ENCODE assay signal across 20 cellular contexts in the genomic region with DNA sequence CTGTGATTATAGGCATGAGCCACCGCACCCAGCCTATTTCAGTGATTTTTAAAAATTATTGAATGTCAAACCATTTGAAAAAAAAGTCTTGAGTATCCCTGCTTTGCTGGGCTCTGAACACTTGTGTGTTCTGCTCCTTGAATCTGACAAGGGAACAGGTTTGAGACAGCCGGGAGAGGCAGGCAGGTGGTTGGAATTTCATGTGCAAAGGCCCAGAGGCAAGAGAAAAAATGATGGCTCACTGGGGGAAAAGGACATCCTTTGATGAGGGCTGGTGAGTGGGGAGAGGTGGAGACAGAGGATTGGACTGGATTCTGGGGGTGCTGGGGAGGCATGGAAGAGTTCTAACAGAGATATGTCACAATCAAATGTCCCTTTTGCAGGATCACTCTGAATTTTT. TPM values are rescaled to one million over a fixed set of nuclear protein-coding genes. Genes with fewer than 3 reads are reported as not detected.
DNase-seq lines count a peak whose midpoint lies in the region; ATAC-seq and TF ChIP-seq lines count a peak whose summit lies in the region.
"Had no signal": no experiment of that assay in that cellular context is flagged by ENCODE, and none has a peak within 500 bp of the region (broad histone marks: within the 10 kb centered on the region; RNA-seq: fewer than 3 reads in every experiment).

No MANE protein-coding gene starts in this region.

- H2BK5ac ChIP-seq in trophoblast cell (ENCODE audit: low read depth, low read length, poor library complexity) = peak overlapping the region; percentile 61

- DNase-seq in heart right ventricle (no peak), Right ventricle myocardium superior (no peak), trophoblast cell (peak; percentile 63 to 76), uterus (no peak), ecto neural progenitor cell (ENCODE audit: low spot score) (no peak)
- DNase-seq in central memory CD4-positive, alpha-beta T cell = no peak
- DNase-seq: activated CD4-positive, alpha-beta T cell treated with anti-CD3 and anti-CD28 coated beads, Interleukin-2, amount 50 U/mL, for 1 hour; activated naive CD8-positive, alpha-beta T cell treated with anti-CD3 and anti-CD28 coated beads, Interleukin-2, amount 10 ng/mL, durations not matched to agents 7 days and 5 days; activated T-cell treated with anti-CD3 and anti-CD28 coated beads, Interleukin-2, amount 50 U/mL, for 4 hours; CD4-positive, alpha-beta T cell; EL; foreskin keratinocyte; NCI-H1092; NCI-H69; Peyer's patch; stimulated activated CD4-positive, alpha-beta T cell treated with anti-CD3 and anti-CD28 coated beads, Interleukin-4, amount 100 ng/mL, for 1 hour had no signal

- TF ChIP-seq CTCF in heart right ventricle (IDR thresholded peaks at IDR 0.05) (no peak), gastroesophageal sphincter (IDR thresholded peaks at IDR 0.05) (no peak), uterus (IDR thresholded peaks at IDR 0.05) (no peak)

- intact Hi-C loops in heart right ventricle (cut with DNase I) = loop anchor here in 2 of 10 donors (5.0 to 10.0 kb wide), 2 partner anchors 99 to 102 kb away; partner anchors contain the start of gene AHDC1 (in 2 of the 2)
- intact Hi-C loops in Right ventricle myocardium superior (cut with DNase I) = no loop called here
- intact Hi-C loops in uterus (cut with DNase I; ENCODE audit: low total_unique reads) = no loop called here

- H2AFZ ChIP-seq in trophoblast cell (ENCODE audit: insufficient read depth, low read length, poor library complexity) = no peak overlapping the region

- H3K27me3 ChIP-seq in heart right ventricle (no peaks in the 10 kb centered on the region), gastroesophageal sphincter (no peaks in the 10 kb centered on the region), trophoblast cell (ENCODE audit: insufficient read depth, low read length) (no peaks in the 10 kb centered on the region), uterus (no peaks in the 10 kb centered on the region)
- H3K27me3 ChIP-seq: foreskin keratinocyte, Peyer's patch had no signal

- no peak overlapping the region for H3K9ac ChIP-seq in trophoblast cell (ENCODE audit: low read length)

- peak overlapping the region; percentile 56 for H3K18ac ChIP-seq in trophoblast cell (ENCODE audit: low read length)

- no peak for TF ChIP-seq POLR2A in gastroesophageal sphincter (IDR thresholded peaks at IDR 0.05)
- TF ChIP-seq POLR2A in uterus (IDR thresholded peaks at IDR 0.05) = no peak

- peak overlapping the region; percentile 82 for H2BK12ac ChIP-seq in trophoblast cell (ENCODE audit: low read length)

- peak overlapping the region in 7 of 10 donors; percentile 88 to 98 (median 97) for H3K27ac ChIP-seq in heart right ventricle
- H3K27ac ChIP-seq in gastroesophageal sphincter = peak overlapping the region in 3 of 4 donors; percentile 93 to 95 (median 93)
- H3K27ac ChIP-seq in trophoblast cell (ENCODE audit: low read depth, low read length) = peak overlapping the region; percentile 28
- peak overlapping the region; percentile 86 to 93 for H3K27ac ChIP-seq in uterus
- H3K27ac ChIP-seq: foreskin keratinocyte, HL-60 had no signal

- H3K23ac ChIP-seq in trophoblast cell (ENCODE audit: low read length) = no peak overlapping the region

- peaks cover 7% of the 10 kb centered on the region for H3K79me2 ChIP-seq in trophoblast cell (ENCODE audit: control insufficient read depth, insufficient read depth, low read length, poor library complexity)

- H3K9me3 ChIP-seq in heart right ventricle (no peaks in the 10 kb centered on the region), gastroesophageal sphincter (no peaks in the 10 kb centered on the region), trophoblast cell (ENCODE audit: insufficient read depth, low read depth, low read length) (no peaks in the 10 kb centered on the region), uterus (no peaks in the 10 kb centered on the region)
- H3K9me3 ChIP-seq: Peyer's patch had no signal

- H3K4me3 ChIP-seq in heart right ventricle (no peak overlapping the region), gastroesophageal sphincter (no peak overlapping the region), trophoblast cell (ENCODE audit: low read depth, low read length) (no peak overlapping the region), uterus (no peak overlapping the region)
- H3K4me3 ChIP-seq: Peyer's patch had no signal

- no peak for TF ChIP-seq EP300 in gastroesophageal sphincter (IDR thresholded peaks at IDR 0.05)

- H3K14ac ChIP-seq in trophoblast cell (ENCODE audit: low read length) = no peak overlapping the region

- H4K91ac ChIP-seq in trophoblast cell (ENCODE audit: low read depth, low read length) = peak overlapping the region; percentile 57

- H3K36me3 ChIP-seq in heart right ventricle = no peaks in the 10 kb centered on the region
- H3K36me3 ChIP-seq in gastroesophageal sphincter = no peaks in the 10 kb centered on the region
- no peaks in the 10 kb centered on the region for H3K36me3 ChIP-seq in trophoblast cell (ENCODE audit: control insufficient read depth in 1 of 2, insufficient read depth in 2 of 2, low read length in 2 of 2)
- no peaks in the 10 kb centered on the region for H3K36me3 ChIP-seq in uterus
- H3K36me3 ChIP-seq: Peyer's patch had no signal

- H4K12ac ChIP-seq in trophoblast cell (ENCODE audit: low read depth, low read length) = no peak overlapping the region

- no peak overlapping the region for H4K8ac ChIP-seq in trophoblast cell (ENCODE audit: low read depth, low read length)

- H3K4ac ChIP-seq in trophoblast cell (ENCODE audit: low read depth, low read length) = no peak overlapping the region

- peak overlapping the region; percentile 35 for H2AK5ac ChIP-seq in trophoblast cell (ENCODE audit: low read length)

- WGBS in heart right ventricle, 2 donors = 96% methylated on average over 2 of the region's 2 CpGs
- 100% methylated on average over 1 to 2 of the region's 2 CpGs for WGBS in gastroesophageal sphincter (ENCODE audit: low coverage in 1 of 2), 2 donors
- no CpG with 5 or more reads among the region's 2 CpGs for WGBS in trophoblast cell (ENCODE audit: extremely low coverage, insufficient coverage, insufficient read length)

- peaks cover 20 to 35% (median 28%) of the 10 kb centered on the region in 9 donors for H3K4me1 ChIP-seq in heart right ventricle
- H3K4me1 ChIP-seq in gastroesophageal sphincter = peaks cover 5 to 35% (median 22%) of the 10 kb centered on the region in 3 donors
- H3K4me1 ChIP-seq in trophoblast cell (ENCODE audit: control insufficient read depth in 1 of 2, insufficient read depth in 2 of 2, low read length in 2 of 2) = peaks cover 19% of the 10 kb centered on the region in 2 experiments
- peaks cover 9 to 17% of the 10 kb centered on the region in 2 donors for H3K4me1 ChIP-seq in uterus

- H2BK120ac ChIP-seq in trophoblast cell (ENCODE audit: insufficient read depth, low read length, poor library complexity) = peak overlapping the region; percentile 81

- H3K4me2 ChIP-seq in trophoblast cell (ENCODE audit: low read length) = no peak overlapping the region

- H3K79me1 ChIP-seq in trophoblast cell (ENCODE audit: low read length) = peaks cover 22% of the 10 kb centered on the region

- ATAC-seq in heart right ventricle (no peak), Right ventricle myocardium superior (ENCODE audit: poor library complexity) (no peak), gastroesophageal sphincter (no peak), GM21529 (IDR thresholded peaks at IDR 0.05; ENCODE audit: unreplicated experiment) (no peak)
- ATAC-seq: activated T-cell treated with anti-CD3 and anti-CD28 coated beads, Interleukin-2, amount 50 U/mL, for 4 hours; foreskin keratinocyte; sciatic nerve had no signal

RNA-seq across cellular contexts. Expression of gene WASF2, which starts 13.1 kb away (rescaled TPM):
- total RNA-seq in heart right ventricle (10 to 100 TPM; 41.2 to 75.4 (median 52.0) TPM), Right ventricle myocardium superior (49.3 TPM), gastroesophageal sphincter (100 to 1,000 TPM in 1 of 4 donors, 10 to 100 TPM in 3; 74.7 to 107 (median 79.8) TPM), uterus (100 to 1,000 TPM in 1 of 4 donors, 10 to 100 TPM in 3; 27.2 to 178 (median 41.1) TPM)
- 10 to 100 TPM; 19.6 to 24.8 TPM for polyA plus RNA-seq in heart right ventricle
- 54.5 and 57.3 TPM in 2 replicates for polyA plus RNA-seq in trophoblast cell (2013)

Comparison
In these comparisons a context has a peak if more than half of its experiments do, and no peak if none do; other contexts are left out.
1. DNase-seq: peak in trophoblast cell (2 of 2); none in heart right ventricle (0 of 2), Right ventricle myocardium superior (single experiment), uterus (0 of 2), central memory CD4-positive, alpha-beta T cell (single experiment) and ecto neural progenitor cell (single experiment).
2. H3K27ac ChIP-seq: peak in every context shown above with its lines; median percentile 97 in heart right ventricle; 93 in gastroesophageal sphincter; 90 in uterus; 28 in trophoblast cell.